ENCODE assay signal across 9 cellular contexts in the genomic region with DNA sequence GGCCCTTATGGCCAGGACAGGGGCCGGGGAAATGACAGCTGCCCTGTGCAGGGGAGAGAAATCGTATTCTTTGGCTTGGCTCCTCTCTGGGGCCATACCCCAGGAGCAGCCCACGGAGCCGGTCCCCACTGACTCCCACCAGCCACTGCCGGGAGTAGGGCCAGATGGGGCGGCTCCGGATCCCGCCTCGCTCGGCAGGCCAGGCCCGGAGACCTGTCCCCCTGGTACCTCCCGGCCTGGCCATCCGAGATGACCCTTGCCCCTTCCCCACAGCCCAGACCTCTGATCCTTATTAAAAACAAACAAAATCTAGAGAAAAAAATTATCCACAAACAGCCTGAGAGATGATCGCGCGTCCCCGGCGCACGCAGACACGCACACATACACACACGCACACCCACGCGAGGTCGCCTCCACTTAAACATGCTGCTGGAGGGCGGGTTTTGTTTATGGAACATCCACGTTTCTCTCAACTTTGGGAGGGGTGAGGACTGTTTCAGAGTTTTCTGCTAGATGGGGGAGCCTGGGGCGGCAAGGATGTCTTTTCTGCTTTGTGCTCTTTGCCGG. TPM values are rescaled to one million over a fixed set of nuclear protein-coding genes. Genes with fewer than 3 reads are reported as not detected.
DNase-seq lines count a peak whose midpoint lies in the region; ATAC-seq and TF ChIP-seq lines count a peak whose summit lies in the region.
"Had no signal": no experiment of that assay in that cellular context is flagged by ENCODE, and none has a peak within 500 bp of the region (broad histone marks: within the 10 kb centered on the region; RNA-seq: fewer than 3 reads in every experiment).

No MANE protein-coding gene starts in this region.

- TF ChIP-seq CTCF in choroid plexus epithelial cell (conservative IDR thresholded peaks at IDR 0.05; ENCODE audit: low read depth, low read length) (no peak), liver (IDR thresholded peaks at IDR 0.05; ENCODE audit: low read depth, low read length, missing input control) (no peak), transverse colon (IDR thresholded peaks at IDR 0.05) (no peak)

- no peak for TF ChIP-seq POLR2A in transverse colon (IDR thresholded peaks at IDR 0.05)

- intact Hi-C loops in CD4-positive, alpha-beta memory T cell (cut with micrococcal nuclease) = no loop called here
- intact Hi-C loops in transverse colon (cut with DNase I; ENCODE audit: low total_unique reads) = no loop called here

- H3K27me3 Mint-ChIP-seq in CD4-positive, alpha-beta memory T cell = peaks cover 13 to 21% of the 10 kb centered on the region in 2 donors

- peak overlapping the region in 1 of 2 donors; percentile 16 for H3K9ac ChIP-seq in liver (ENCODE audit: low read depth in 1 of 2, low read length in 2 of 2)

- no peak overlapping the region for H3K27ac ChIP-seq in CD4-positive, alpha-beta memory T cell (ENCODE audit: low read depth, low read length)
- H3K27ac ChIP-seq in liver (ENCODE audit: low read depth in 1 of 2, low read length in 2 of 2) (peak overlapping the region; percentile 73 to 80), transverse colon (peak overlapping the region; percentile 82 to 94 (median 90))

- TF ChIP-seq RAD21 in liver (IDR thresholded peaks at IDR 0.05) = no peak

- no peaks in the 10 kb centered on the region for H3K9me3 ChIP-seq in CD4-positive, alpha-beta memory T cell (ENCODE audit: control insufficient read depth in 1 of 2, low read length in 2 of 2)
- H3K9me3 ChIP-seq in MG63 (no peaks in the 10 kb centered on the region), liver (ENCODE audit: control insufficient read depth in 4 of 4, low read length in 3 of 4) (no peaks in the 10 kb centered on the region), transverse colon (no peaks in the 10 kb centered on the region)

- in situ Hi-C loops in transverse colon (cut with MboI; ENCODE audit: low pct_ligation_motif_present in 1 of 4, low pct_unique_long_range_greater_than_20kb in 1 of 4, low sequenced_read_pairs in 3 of 4) = no loop called here

- ATAC-seq in GM19351 (IDR thresholded peaks at IDR 0.05; ENCODE audit: unreplicated experiment) = no peak
- ATAC-seq in HG03159 (IDR thresholded peaks at IDR 0.05; ENCODE audit: unreplicated experiment) = no peak

- H3K4me3 ChIP-seq in CD4-positive, alpha-beta memory T cell (ENCODE audit: low read length in 2 of 2) = no peak overlapping the region
- peak overlapping the region; percentile 55 for H3K4me3 ChIP-seq in MG63
- H3K4me3 ChIP-seq in choroid plexus epithelial cell (ENCODE audit: low read depth, low read length) = peak overlapping the region; percentile 53
- H3K4me3 ChIP-seq in liver (ENCODE audit: low read depth in 1 of 3, low read length in 3 of 3) = peak overlapping the region in 1 of 3 donors; percentile 66
- H3K4me3 ChIP-seq in transverse colon = peak overlapping the region in 3 of 4 donors; percentile 41 to 61 (median 44)

- CTCF ChIA-PET in CD4-positive, alpha-beta memory T cell (lab: Charles Lee; ENCODE audit: partially characterized antibody) = no interaction called here

- peaks cover 14% of the 10 kb centered on the region for H3K27me3 ChIP-seq in CD4-positive, alpha-beta memory T cell (ENCODE audit: insufficient read depth, low read length)
- H3K27me3 ChIP-seq in MG63 (no peaks in the 10 kb centered on the region), liver (ENCODE audit: control insufficient read depth in 4 of 4, insufficient read depth in 4 of 4, low read length in 3 of 4) (no peaks in the 10 kb centered on the region), transverse colon (no peaks in the 10 kb centered on the region)

- peak overlapping the region in 5 of 7 donors; percentile 36 to 83 (median 46) for H3K27ac Mint-ChIP-seq in CD4-positive, alpha-beta memory T cell

- 38% methylated on average over 28 of the region's 28 CpGs for WGBS in liver
- WGBS in transverse colon (ENCODE audit: low coverage in 1 of 2), 2 donors = 35% methylated on average over 28 of the region's 28 CpGs; no CpG with 5 or more reads in 1 of the 2 donors

- DNase-seq in CD4-positive, alpha-beta memory T cell = no peak
- DNase-seq in MG63 (no peak), choroid plexus epithelial cell (ENCODE audit: low read depth) (peak; percentile 38), transverse colon (no peak), AML-193 (lab: John Stamatoyannopoulos, UW) (no peak)

- H3K4me1 ChIP-seq in CD4-positive, alpha-beta memory T cell (ENCODE audit: insufficient read depth, low read length) = peaks cover 7% of the 10 kb centered on the region
- peaks cover 6 to 11% (median 8%) of the 10 kb centered on the region in 4 donors for H3K4me1 ChIP-seq in liver (ENCODE audit: control insufficient read depth in 4 of 4, insufficient read depth in 4 of 4, low read length in 3 of 4)
- peaks cover 13 to 43% (median 29%) of the 10 kb centered on the region in 4 donors for H3K4me1 ChIP-seq in transverse colon

- POLR2A ChIA-PET in CD4-positive, alpha-beta memory T cell (lab: Charles Lee; ENCODE audit: partially characterized antibody) = no interaction called here

- no peaks in the 10 kb centered on the region for H3K36me3 ChIP-seq in CD4-positive, alpha-beta memory T cell (ENCODE audit: insufficient read depth, low read length)
- H3K36me3 ChIP-seq in MG63 (no peaks in the 10 kb centered on the region), liver (ENCODE audit: control insufficient read depth in 4 of 4, insufficient read depth in 3 of 4, low read depth in 1 of 4, low read length in 3 of 4) (no peaks in the 10 kb centered on the region), transverse colon (no peaks in the 10 kb centered on the region)

- H3K9me3 Mint-ChIP-seq in CD4-positive, alpha-beta memory T cell = no peaks in the 10 kb centered on the region

- peaks cover 3 to 6% (median 4%) of the 10 kb centered on the region in 4 donors for H3K4me1 Mint-ChIP-seq in CD4-positive, alpha-beta memory T cell

- H3K4me3 Mint-ChIP-seq in CD4-positive, alpha-beta memory T cell = peak overlapping the region; percentile 52 to 81 (median 76)

- no peaks in the 10 kb centered on the region for H3K36me3 Mint-ChIP-seq in CD4-positive, alpha-beta memory T cell

- TF ChIP-seq EP300 in transverse colon (IDR thresholded peaks at IDR 0.05; ENCODE audit: low read depth) = no peak

TF ChIP-seq in liver, 16 proteins besides CTCF, POLR2A, EP300 and RAD21 (continues in another document):
- no peak for TF ChIP-seq HNF4A (conservative IDR thresholded peaks at IDR 0.05)
- no peak for TF ChIP-seq NR2F2 (IDR thresholded peaks at IDR 0.05)
- no peak for TF ChIP-seq JUND (IDR thresholded peaks at IDR 0.05)
- no peak for TF ChIP-seq SP1 (IDR thresholded peaks at IDR 0.05)
- TF ChIP-seq FOXA1 (IDR thresholded peaks at IDR 0.05) = no peak
- TF ChIP-seq, protein P1, sequence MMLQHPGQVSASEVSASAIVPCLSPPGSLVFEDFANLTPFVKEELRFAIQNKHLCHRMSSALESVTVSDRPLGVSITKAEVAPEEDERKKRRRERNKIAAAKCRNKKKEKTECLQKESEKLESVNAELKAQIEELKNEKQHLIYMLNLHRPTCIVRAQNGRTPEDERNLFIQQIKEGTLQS (IDR thresholded peaks at IDR 0.05) = no peak
- TF ChIP-seq TAF1 (conservative IDR thresholded peaks at IDR 0.05) = no peak
- TF ChIP-seq YY1 (IDR thresholded peaks at IDR 0.05) = no peak
- TF ChIP-seq MAX (IDR thresholded peaks at IDR 0.05) = no peak
- TF ChIP-seq FOXA2 (IDR thresholded peaks at IDR 0.05) = no peak
- TF ChIP-seq, protein P2, sequence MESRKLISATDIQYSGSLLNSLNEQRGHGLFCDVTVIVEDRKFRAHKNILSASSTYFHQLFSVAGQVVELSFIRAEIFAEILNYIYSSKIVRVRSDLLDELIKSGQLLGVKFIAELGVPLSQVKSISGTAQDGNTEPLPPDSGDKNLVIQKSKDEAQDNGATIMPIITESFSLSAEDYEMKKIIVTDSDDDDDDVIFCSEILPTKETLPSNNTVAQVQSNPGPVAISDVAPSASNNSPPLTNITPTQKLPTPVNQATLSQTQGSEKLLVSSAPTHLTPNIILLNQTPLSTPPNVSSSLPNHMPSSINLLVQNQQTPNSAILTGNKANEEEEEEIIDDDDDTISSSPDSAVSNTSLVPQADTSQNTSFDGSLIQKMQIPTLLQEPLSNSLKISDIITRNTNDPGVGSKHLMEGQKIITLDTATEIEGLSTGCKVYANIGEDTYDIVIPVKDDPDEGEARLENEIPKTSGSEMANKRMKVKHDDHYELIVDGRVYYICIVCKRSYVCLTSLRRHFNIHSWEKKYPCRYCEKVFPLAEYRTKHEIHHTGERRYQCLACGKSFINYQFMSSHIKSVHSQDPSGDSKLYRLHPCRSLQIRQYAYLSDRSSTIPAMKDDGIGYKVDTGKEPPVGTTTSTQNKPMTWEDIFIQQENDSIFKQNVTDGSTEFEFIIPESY (IDR thresholded peaks at IDR 0.05) = no peak
- TF ChIP-seq EGR1 (IDR thresholded peaks at IDR 0.05; ENCODE audit: low read depth in 2 of 2) = no peak
- TF ChIP-seq RXRA (IDR thresholded peaks at IDR 0.05) = no peak
- no peak for TF ChIP-seq HNF4G (IDR thresholded peaks at IDR 0.05)

RNA-seq across cellular contexts. Expression of gene IGLL1, which starts 59.1 kb away (rescaled TPM):
- total RNA-seq in CD4-positive, alpha-beta memory T cell = not detected
- not detected for polyA plus RNA-seq in CD4-positive, alpha-beta memory T cell
- not detected in 2 replicates for total RNA-seq in MG63 (2014; rRNA removed; shearing (Covaris generic); ENCODE audit: low replicate concordance)
- total RNA-seq in liver (10 to 100 TPM in 1 of 2 donors, not detected in 1; 17.4 TPM), transverse colon (not detected)
- polyA plus RNA-seq in liver = not detected
- total RNA-seq: M059J had no signal

Comparison
In these comparisons a context has a peak if more than half of its experiments do, and no peak if none do; other contexts are left out.
1. H3K4me3 ChIP-seq: peak in MG63 (single experiment), choroid plexus epithelial cell (single experiment) and transverse colon (3 of 4); none in CD4-positive, alpha-beta memory T cell (0 of 2).